ENCODE assay signal across 16 cellular contexts in the genomic region with DNA sequence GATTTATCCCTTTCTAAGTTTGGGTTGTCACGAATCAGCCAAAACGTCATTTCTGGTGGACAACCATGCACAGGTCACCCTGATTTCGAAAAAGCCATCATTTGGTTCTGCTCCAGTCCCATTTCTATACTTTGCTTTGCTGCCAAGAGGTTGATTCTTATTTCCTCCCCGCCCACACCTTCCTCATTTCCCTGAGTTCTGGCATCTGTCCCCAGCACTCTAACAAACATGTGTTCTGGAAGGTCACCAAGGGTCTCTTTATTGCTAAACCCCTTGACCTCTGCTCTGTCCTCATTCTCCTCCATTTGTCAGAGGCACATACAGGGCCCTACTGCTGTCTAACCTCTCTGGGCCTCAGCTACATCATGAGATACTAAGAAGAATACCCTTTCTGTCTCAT. TPM values are rescaled to one million over a fixed set of nuclear protein-coding genes. Genes with fewer than 3 reads are reported as not detected.
"Had no signal": no experiment of that assay in that cellular context is flagged by ENCODE, and none has a peak within 500 bp of the region (broad histone marks: within the 10 kb centered on the region; RNA-seq: fewer than 3 reads in every experiment).

No MANE protein-coding gene starts in this region.

- DNase-seq: activated CD4-positive, alpha-beta T cell treated with anti-CD3 and anti-CD28 coated beads for 4 hours; activated CD8-positive, alpha-beta memory T cell treated with anti-CD3 and anti-CD28 coated beads, Interleukin-2, amount 50 U/mL, for 48 hours; activated CD8-positive, alpha-beta T cell treated with anti-CD3 and anti-CD28 coated beads, Interleukin-2, amount 10 ng/mL, durations not matched to agents 7 days and 5 days; activated naive CD4-positive, alpha-beta T cell treated with Interleukin-2 at 50 U/mL for 16 hours; activated naive CD8-positive, alpha-beta T cell treated with anti-CD3 and anti-CD28 coated beads, Interleukin-2, amount 50 U/mL, for 24 hours; caudate nucleus; colonic mucosa; effector memory CD4-positive, alpha-beta T cell; mesenchymal stem cell; SJCRH30; WERI-Rb-1 had no signal

- H3K4me1 ChIP-seq: colonic mucosa, SJCRH30 had no signal

- ATAC-seq: activated CD8-positive, alpha-beta T cell treated with anti-CD3 and anti-CD28 coated beads, Interleukin-2, amount 10 ng/mL, durations not matched to agents 7 days and 5 days; activated naive CD8-positive, alpha-beta T cell treated with anti-CD3 and anti-CD28 coated beads, Interleukin-2, amount 50 U/mL, for 24 hours; natural killer cell treated with Interleukin-12 subunit alpha and Interleukin-12 subunit beta and Interleukin-15 and Interleukin-18, amount 100 ng/mL, for 72 hours; stimulated activated effector memory CD8-positive, alpha-beta T cell treated with anti-CD3 and anti-CD28 coated beads, Interleukin-12 subunit alpha, Interleukin-12 subunit beta, amount 100 ng/mL, for 72 hours had no signal

- H3K4me3 ChIP-seq: colonic mucosa, SJCRH30, smooth muscle cell, tibial nerve had no signal

- H3K27me3 ChIP-seq: colonic mucosa, SJCRH30, tibial nerve had no signal

- H3K36me3 ChIP-seq: colonic mucosa, SJCRH30, tibial nerve, WERI-Rb-1 had no signal

- H3K4me2 ChIP-seq: smooth muscle cell had no signal

- H3K9me3 ChIP-seq: colonic mucosa, SJCRH30, tibial nerve had no signal

- H3K27ac ChIP-seq: colonic mucosa, epithelial cell of prostate, SJCRH30, tibial nerve, WERI-Rb-1 had no signal

RNA-seq across cellular contexts. Expression of gene PTPRG, which starts 36.4 kb away (rescaled TPM):
- total RNA-seq: activated CD8-positive, alpha-beta T cell treated with anti-CD3 and anti-CD28 coated beads, Interleukin-2, amount 10 ng/mL, durations not matched to agents 7 days and 5 days had no signal
